Comparison of ENCODE assay signal across 7 cellular contexts in the genomic region with DNA sequence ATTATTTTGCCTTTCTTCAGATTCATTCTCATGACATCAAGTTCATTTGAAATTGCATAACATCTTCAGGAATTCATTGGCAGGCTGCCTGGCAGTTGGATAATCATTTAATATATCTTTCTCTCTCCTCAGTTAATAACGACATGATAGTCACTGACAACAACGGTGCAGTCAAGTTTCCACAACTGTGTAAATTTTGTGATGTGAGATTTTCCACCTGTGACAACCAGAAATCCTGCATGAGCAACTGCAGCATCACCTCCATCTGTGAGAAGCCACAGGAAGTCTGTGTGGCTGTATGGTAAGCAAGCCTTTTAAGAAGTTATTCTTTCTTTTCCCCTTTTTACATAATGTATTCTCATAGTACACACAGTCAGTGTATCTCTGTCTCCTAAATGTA.
DNase-seq lines count a peak whose midpoint lies in the region; ATAC-seq and TF ChIP-seq lines count a peak whose summit lies in the region.

No MANE protein-coding gene starts in this region.

- TF ChIP-seq CTCF in neutrophil (IDR thresholded peaks at IDR 0.05), result no peak

- H3K27me3 Mint-ChIP-seq in dendritic cell treated with granulocyte-macrophage colony-stimulating factor and Interleukin-4, amounts not matched to agents 40 ng/mL and 50 ng/mL, for 4 days, result no peaks in the 10 kb centered on the region

- no peaks in the 10 kb centered on the region for H3K27me3 ChIP-seq in neutrophil

- H3K27ac ChIP-seq in neutrophil, result peak overlapping the region; percentile 94

- peaks cover 43% of the 10 kb centered on the region for H3K36me3 ChIP-seq in neutrophil

- peak overlapping the region; percentile 7 to 53 for H3K4me3 ChIP-seq in neutrophil (ENCODE audit: low read depth in 1 of 2, low read length in 1 of 2)

- H3K4me1 ChIP-seq in neutrophil (ENCODE audit: control insufficient read depth in 1 of 2, insufficient read depth in 1 of 2, low read depth in 1 of 2, low read length in 1 of 2), result peaks cover 100% of the 10 kb centered on the region in 2 experiments

- peak; percentile 66 for ATAC-seq in GM18907 (IDR thresholded peaks at IDR 0.05; ENCODE audit: unreplicated experiment)
- peak; percentile 41 for ATAC-seq in HG02981 (IDR thresholded peaks at IDR 0.05; ENCODE audit: unreplicated experiment)

- H3K4me1 Mint-ChIP-seq in dendritic cell treated with granulocyte-macrophage colony-stimulating factor and Interleukin-4, amounts not matched to agents 40 ng/mL and 50 ng/mL, for 4 days (ENCODE audit: low read depth), result peaks cover 82% of the 10 kb centered on the region

- peak overlapping the region; percentile 48 for H3K27ac Mint-ChIP-seq in dendritic cell treated with granulocyte-macrophage colony-stimulating factor and Interleukin-4, amounts not matched to agents 40 ng/mL and 50 ng/mL, for 4 days

- intact Hi-C loops in dendritic cell treated with granulocyte-macrophage colony-stimulating factor and Interleukin-4, amounts not matched to agents 40 ng/mL and 50 ng/mL, for 4 days (cut with micrococcal nuclease), result loop anchor here (5.0 kb wide), 1 partner anchor 32 kb away; no protein-coding TSS in a partner anchor

- H3K4me3 Mint-ChIP-seq in dendritic cell treated with granulocyte-macrophage colony-stimulating factor and Interleukin-4, amounts not matched to agents 40 ng/mL and 50 ng/mL, for 4 days, result no peak overlapping the region

- no peaks in the 10 kb centered on the region for H3K9me3 Mint-ChIP-seq in dendritic cell treated with granulocyte-macrophage colony-stimulating factor and Interleukin-4, amounts not matched to agents 40 ng/mL and 50 ng/mL, for 4 days

- peaks cover 65% of the 10 kb centered on the region for H3K36me3 Mint-ChIP-seq in dendritic cell treated with granulocyte-macrophage colony-stimulating factor and Interleukin-4, amounts not matched to agents 40 ng/mL and 50 ng/mL, for 4 days (ENCODE audit: low read depth)

- no peaks in the 10 kb centered on the region for H3K9me3 ChIP-seq in neutrophil

- DNase-seq in SKM-1 (lab: John Stamatoyannopoulos, UW; ENCODE audit: unreplicated experiment), result peak; percentile 17
- DNase-seq in iPS-NIHi11 (ENCODE audit: low spot score), result no peak
- no peak for DNase-seq in NCI-H510A treated with DMSO at 0.1 percent for 48 hours (lab: John Stamatoyannopoulos, UW)
